26 cellular contexts compared by ENCODE assay signal in the genomic region with DNA sequence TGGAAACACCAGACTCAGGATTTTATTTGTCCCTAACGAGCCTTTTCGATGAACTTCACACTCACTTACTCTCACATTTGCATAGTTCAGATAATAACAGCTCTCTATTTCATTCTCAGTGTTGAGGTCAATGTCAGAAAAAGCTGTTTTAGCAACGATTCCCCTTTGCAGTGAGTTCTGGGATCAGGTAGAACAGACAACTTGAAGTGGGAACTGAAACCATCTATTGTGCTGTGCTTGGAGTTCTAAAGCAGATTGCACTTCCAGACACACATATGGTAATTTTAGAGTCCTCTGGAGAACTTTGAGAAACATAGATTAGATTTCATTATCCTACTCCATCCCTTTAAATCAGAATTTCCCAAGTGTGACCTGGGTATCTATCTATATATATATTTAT.
"Had no signal": no experiment of that assay in that cellular context is flagged by ENCODE, and none has a peak within 500 bp of the region (broad histone marks: within the 10 kb centered on the region; RNA-seq: fewer than 3 reads in every experiment).

No MANE protein-coding gene starts in this region.

- H3K36me3 ChIP-seq: left lung, lower lobe of right lung, neural progenitor cell, neutrophil, right atrium auricular region, right lobe of liver, tibial nerve, uterus had no signal

- H3K9me3 ChIP-seq: left lung, lower lobe of right lung, neutrophil, right atrium auricular region, right lobe of liver, tibial nerve, uterus had no signal

- ATAC-seq: left cardiac atrium; left lung; lower lobe of right lung; natural killer cell; stimulated activated memory B cell treated with anti-CD40 and anti-IgM and Interleukin-4, amounts not matched to agents 10 μg/mL and 1 μg/mL and 100 μg/mL, for 72 hours; stimulated activated naive CD8-positive, alpha-beta T cell treated with anti-CD3 and anti-CD28 coated beads, Interleukin-15, amount 100 ng/mL, for 72 hours had no signal

- H3K4me3 ChIP-seq: left lung, lower lobe of right lung, neural progenitor cell, right atrium auricular region, right lobe of liver, smooth muscle cell, tibial nerve, uterus had no signal

- H3K27ac ChIP-seq: left lung, lower lobe of right lung, neural progenitor cell, neutrophil, parathyroid adenoma, right atrium auricular region, right lobe of liver, tibial nerve, uterus had no signal

- H3K4me1 ChIP-seq: lower lobe of right lung, neural progenitor cell, parathyroid adenoma, right atrium auricular region, right lobe of liver, tibial nerve, uterus had no signal

- H3K9ac ChIP-seq: neural progenitor cell, parathyroid adenoma had no signal

- H2AFZ ChIP-seq: neural progenitor cell, parathyroid adenoma had no signal

- DNase-seq: kidney glomerular epithelial cell; left cardiac atrium; left lung; lower lobe of right lung; mammary epithelial cell; mesendoderm; naive B cell; natural killer cell; nephron progenitor cell; occipital lobe; right lobe of liver; stimulated activated CD4-positive, alpha-beta T cell treated with anti-CD3 and anti-CD28 coated beads, Interleukin-1b, Interleukin-23, amount 100 ng/mL, for 48 hours; stimulated activated CD4-positive, alpha-beta T cell treated with anti-CD3 and anti-CD28 coated beads, Interleukin-2, amount 100 ng/mL, for 48 hours; stimulated activated CD4-positive, alpha-beta T cell treated with anti-CD3 and anti-CD28 coated beads, Interleukin-4, amount 100 ng/mL, for 4 hours; stimulated activated CD8-positive, alpha-beta memory T cell treated with anti-CD3 and anti-CD28 coated beads, Interleukin-4, amount 100 ng/mL, for 48 hours; stimulated activated naive CD4-positive, alpha-beta T cell treated with Interleukin-2 at 50 U/mL for 16 hours; stimulated activated naive CD8-positive, alpha-beta T cell treated with anti-CD3 and anti-CD28 coated beads, Interleukin-15, amount 100 ng/mL, for 72 hours; substantia nigra; uterus had no signal

- H3K27me3 ChIP-seq: left lung, neural progenitor cell, neutrophil, right atrium auricular region, right lobe of liver, tibial nerve, uterus had no signal

- H3K4me2 ChIP-seq: neural progenitor cell, smooth muscle cell had no signal
